ENCODE assay signal across 7 cellular contexts in genomic region chr20:51542894-51543788, GRCh38. TPM values are rescaled to one million over a fixed set of nuclear protein-coding genes. Genes with fewer than 3 reads are reported as not detected.
DNase-seq lines count a peak whose midpoint lies in the region; ATAC-seq, FAIRE-seq and TF ChIP-seq lines count a peak whose summit lies in the region.

No MANE protein-coding gene starts in this region.

- H3K27ac ChIP-seq in gastroesophageal sphincter: peak overlapping the region in 3 of 4 donors; percentile 80 to 86 (median 84)
- no peak overlapping the region for H3K27ac ChIP-seq in rectal smooth muscle tissue (ENCODE audit: low read depth, low read length)

- peak overlapping the region; percentile 13 for H3K4me3 ChIP-seq in GM12875 (ENCODE audit: low read depth, low read length)
- H3K4me3 ChIP-seq in NT2/D1 (ENCODE audit: insufficient read length, low read depth): peak overlapping the region; percentile 16
- H3K4me3 ChIP-seq in gastroesophageal sphincter: peak overlapping the region; percentile 3 to 56
- peak overlapping the region; percentile 45 for H3K4me3 ChIP-seq in rectal smooth muscle tissue (ENCODE audit: low read length)

- TF ChIP-seq CTCF in GM12875 (IDR thresholded peaks at IDR 0.05; ENCODE audit: borderline replicate concordance, insufficient read depth, low read depth, low read length) (no peak), gastroesophageal sphincter (IDR thresholded peaks at IDR 0.05) (no peak)

- H3K9ac ChIP-seq in NT2/D1 (ENCODE audit: insufficient read length, low read depth) (peak overlapping the region; percentile 28), rectal smooth muscle tissue (ENCODE audit: low read length) (no peak overlapping the region)

- TF ChIP-seq EP300 in gastroesophageal sphincter (IDR thresholded peaks at IDR 0.05): no peak

- no peaks in the 10 kb centered on the region for H3K36me3 ChIP-seq in NT2/D1 (ENCODE audit: insufficient read depth, insufficient read length, low read length)
- H3K36me3 ChIP-seq in gastroesophageal sphincter: no peaks in the 10 kb centered on the region
- H3K36me3 ChIP-seq in rectal smooth muscle tissue (ENCODE audit: control insufficient read depth, insufficient read depth, low read length): no peaks in the 10 kb centered on the region

- WGBS in gastroesophageal sphincter (ENCODE audit: low coverage in 1 of 2), 2 donors: 45 to 64% methylated on average over 3 to 9 of the region's 30 CpGs

- ATAC-seq in gastroesophageal sphincter (no peak), GM18909 (IDR thresholded peaks at IDR 0.05; ENCODE audit: poor library complexity, unreplicated experiment) (no peak), HG03097 (IDR thresholded peaks at IDR 0.05; ENCODE audit: low FRiP score, unreplicated experiment) (no peak)

- H3K4me1 ChIP-seq in NT2/D1 (ENCODE audit: insufficient read depth, insufficient read length): peaks cover 16% of the 10 kb centered on the region
- H3K4me1 ChIP-seq in gastroesophageal sphincter: peaks cover 3 to 32% (median 17%) of the 10 kb centered on the region in 3 donors
- H3K4me1 ChIP-seq in rectal smooth muscle tissue (ENCODE audit: control insufficient read depth, insufficient read depth, low read length): peaks cover 11% of the 10 kb centered on the region

- peaks cover 38% of the 10 kb centered on the region for H3K27me3 ChIP-seq in NT2/D1 (ENCODE audit: insufficient read depth, insufficient read length)
- no peaks in the 10 kb centered on the region for H3K27me3 ChIP-seq in gastroesophageal sphincter
- no peaks in the 10 kb centered on the region for H3K27me3 ChIP-seq in rectal smooth muscle tissue (ENCODE audit: control insufficient read depth, insufficient read depth, low read length)

- TF ChIP-seq POLR2A in gastroesophageal sphincter (IDR thresholded peaks at IDR 0.05): no peak

- FAIRE-seq in RCC 7860 (lab: Jason Lieb, UNC): no peak

- peaks cover 2% of the 10 kb centered on the region; the same call in 1 of the 2 replicates for H3K9me3 ChIP-seq in NT2/D1 (ENCODE audit: insufficient read depth, low read length)
- H3K9me3 ChIP-seq in gastroesophageal sphincter: no peaks in the 10 kb centered on the region

- no peak for DNase-seq in NT2/D1 (ENCODE audit: low read depth, low spot score)
- no peak for DNase-seq in RCC 7860 (ENCODE audit: low spot score)

RNA-seq across cellular contexts. Expression of gene NFATC2, which starts 0.6 kb away (rescaled TPM):
- total RNA-seq in gastroesophageal sphincter: 10 to 100 TPM in 2 of 4 donors, 1 to 10 TPM in 2; 4.4 to 20.2 (median 9.0) TPM
